1 cellular context compared by ENCODE assay signal in the genomic region with DNA sequence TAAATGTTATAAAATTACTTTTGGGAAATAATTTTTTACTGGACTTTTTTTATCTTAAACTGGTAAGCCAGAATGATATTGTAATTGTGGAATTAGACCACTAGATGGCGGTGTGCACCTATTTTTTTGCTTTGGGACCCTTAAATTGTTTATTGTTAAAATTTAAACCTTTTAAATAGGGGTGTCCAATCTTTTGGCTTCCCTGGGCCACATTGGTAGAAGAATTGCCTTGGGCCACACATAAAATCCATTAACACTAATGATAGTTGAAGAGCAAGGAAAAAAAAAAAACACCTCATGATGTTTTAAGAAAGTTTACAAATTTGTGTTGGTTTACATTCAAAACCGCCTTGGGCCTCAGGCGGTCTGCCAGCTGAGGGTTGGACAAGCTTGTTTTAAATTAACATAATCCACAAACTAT.
TF ChIP-seq lines count a peak whose summit lies in the region.

No MANE protein-coding gene starts in this region.

TF ChIP-seq in GM23338, 12 proteins besides CTCF, POLR2A, EP300 and RAD21 (continued from another document):
- TF ChIP-seq, protein P1, sequence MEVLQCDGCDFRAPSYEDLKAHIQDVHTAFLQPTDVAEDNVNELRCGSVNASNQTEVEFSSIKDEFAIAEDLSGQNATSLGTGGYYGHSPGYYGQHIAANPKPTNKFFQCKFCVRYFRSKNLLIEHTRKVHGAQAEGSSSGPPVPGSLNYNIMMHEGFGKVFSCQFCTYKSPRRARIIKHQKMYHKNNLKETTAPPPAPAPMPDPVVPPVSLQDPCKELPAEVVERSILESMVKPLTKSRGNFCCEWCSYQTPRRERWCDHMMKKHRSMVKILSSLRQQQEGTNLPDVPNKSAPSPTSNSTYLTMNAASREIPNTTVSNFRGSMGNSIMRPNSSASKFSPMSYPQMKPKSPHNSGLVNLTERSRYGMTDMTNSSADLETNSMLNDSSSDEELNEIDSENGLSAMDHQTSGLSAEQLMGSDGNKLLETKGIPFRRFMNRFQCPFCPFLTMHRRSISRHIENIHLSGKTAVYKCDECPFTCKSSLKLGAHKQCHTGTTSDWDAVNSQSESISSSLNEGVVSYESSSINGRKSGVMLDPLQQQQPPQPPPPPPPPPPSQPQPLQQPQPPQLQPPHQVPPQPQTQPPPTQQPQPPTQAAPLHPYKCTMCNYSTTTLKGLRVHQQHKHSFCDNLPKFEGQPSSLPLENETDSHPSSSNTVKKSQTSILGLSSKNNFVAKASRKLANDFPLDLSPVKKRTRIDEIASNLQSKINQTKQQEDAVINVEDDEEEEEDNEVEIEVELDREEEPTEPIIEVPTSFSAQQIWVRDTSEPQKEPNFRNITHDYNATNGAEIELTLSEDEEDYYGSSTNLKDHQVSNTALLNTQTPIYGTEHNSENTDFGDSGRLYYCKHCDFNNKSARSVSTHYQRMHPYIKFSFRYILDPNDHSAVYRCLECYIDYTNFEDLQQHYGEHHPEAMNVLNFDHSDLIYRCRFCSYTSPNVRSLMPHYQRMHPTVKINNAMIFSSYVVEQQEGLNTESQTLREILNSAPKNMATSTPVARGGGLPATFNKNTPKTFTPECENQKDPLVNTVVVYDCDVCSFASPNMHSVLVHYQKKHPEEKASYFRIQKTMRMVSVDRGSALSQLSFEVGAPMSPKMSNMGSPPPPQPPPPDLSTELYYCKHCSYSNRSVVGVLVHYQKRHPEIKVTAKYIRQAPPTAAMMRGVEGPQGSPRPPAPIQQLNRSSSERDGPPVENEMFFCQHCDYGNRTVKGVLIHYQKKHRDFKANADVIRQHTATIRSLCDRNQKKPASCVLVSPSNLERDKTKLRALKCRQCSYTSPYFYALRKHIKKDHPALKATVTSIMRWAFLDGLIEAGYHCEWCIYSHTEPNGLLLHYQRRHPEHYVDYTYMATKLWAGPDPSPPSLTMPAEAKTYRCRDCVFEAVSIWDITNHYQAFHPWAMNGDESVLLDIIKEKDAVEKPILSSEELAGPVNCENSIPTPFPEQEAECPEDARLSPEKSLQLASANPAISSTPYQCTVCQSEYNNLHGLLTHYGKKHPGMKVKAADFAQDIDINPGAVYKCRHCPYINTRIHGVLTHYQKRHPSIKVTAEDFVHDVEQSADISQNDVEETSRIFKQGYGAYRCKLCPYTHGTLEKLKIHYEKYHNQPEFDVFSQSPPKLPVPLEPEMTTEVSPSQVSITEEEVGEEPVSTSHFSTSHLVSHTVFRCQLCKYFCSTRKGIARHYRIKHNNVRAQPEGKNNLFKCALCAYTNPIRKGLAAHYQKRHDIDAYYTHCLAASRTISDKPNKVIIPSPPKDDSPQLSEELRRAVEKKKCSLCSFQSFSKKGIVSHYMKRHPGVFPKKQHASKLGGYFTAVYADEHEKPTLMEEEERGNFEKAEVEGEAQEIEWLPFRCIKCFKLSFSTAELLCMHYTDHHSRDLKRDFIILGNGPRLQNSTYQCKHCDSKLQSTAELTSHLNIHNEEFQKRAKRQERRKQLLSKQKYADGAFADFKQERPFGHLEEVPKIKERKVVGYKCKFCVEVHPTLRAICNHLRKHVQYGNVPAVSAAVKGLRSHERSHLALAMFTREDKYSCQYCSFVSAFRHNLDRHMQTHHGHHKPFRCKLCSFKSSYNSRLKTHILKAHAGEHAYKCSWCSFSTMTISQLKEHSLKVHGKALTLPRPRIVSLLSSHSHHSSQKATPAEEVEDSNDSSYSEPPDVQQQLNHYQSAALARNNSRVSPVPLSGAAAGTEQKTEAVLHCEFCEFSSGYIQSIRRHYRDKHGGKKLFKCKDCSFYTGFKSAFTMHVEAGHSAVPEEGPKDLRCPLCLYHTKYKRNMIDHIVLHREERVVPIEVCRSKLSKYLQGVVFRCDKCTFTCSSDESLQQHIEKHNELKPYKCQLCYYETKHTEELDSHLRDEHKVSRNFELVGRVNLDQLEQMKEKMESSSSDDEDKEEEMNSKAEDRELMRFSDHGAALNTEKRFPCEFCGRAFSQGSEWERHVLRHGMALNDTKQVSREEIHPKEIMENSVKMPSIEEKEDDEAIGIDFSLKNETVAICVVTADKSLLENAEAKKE (CRISPR knock-in tag; IDR thresholded peaks at IDR 0.05) = no peak
- TF ChIP-seq NANOG (IDR thresholded peaks at IDR 0.05; ENCODE audit: borderline replicate concordance) (no peak), POLR2AphosphoS5 (IDR thresholded peaks at IDR 0.05; ENCODE audit: low read depth) (no peak), ZNF114 (CRISPR knock-in tag; IDR thresholded peaks at IDR 0.05) (no peak), CREB1 (CRISPR knock-in tag; IDR thresholded peaks at IDR 0.05; ENCODE audit: low read depth) (no peak), ZNF331 (CRISPR knock-in tag; IDR thresholded peaks at IDR 0.05; ENCODE audit: low read depth) (no peak), STAT1 (IDR thresholded peaks at IDR 0.05; ENCODE audit: unreplicated experiment) (no peak), EZH2phosphoT487 (IDR thresholded peaks at IDR 0.05; ENCODE audit: unreplicated experiment) (no peak), JUNB (IDR thresholded peaks at IDR 0.05; ENCODE audit: unreplicated experiment) (no peak), EZH2 (IDR thresholded peaks at IDR 0.05; ENCODE audit: low read depth, unreplicated experiment) (no peak)
- TF ChIP-seq, protein P2, sequence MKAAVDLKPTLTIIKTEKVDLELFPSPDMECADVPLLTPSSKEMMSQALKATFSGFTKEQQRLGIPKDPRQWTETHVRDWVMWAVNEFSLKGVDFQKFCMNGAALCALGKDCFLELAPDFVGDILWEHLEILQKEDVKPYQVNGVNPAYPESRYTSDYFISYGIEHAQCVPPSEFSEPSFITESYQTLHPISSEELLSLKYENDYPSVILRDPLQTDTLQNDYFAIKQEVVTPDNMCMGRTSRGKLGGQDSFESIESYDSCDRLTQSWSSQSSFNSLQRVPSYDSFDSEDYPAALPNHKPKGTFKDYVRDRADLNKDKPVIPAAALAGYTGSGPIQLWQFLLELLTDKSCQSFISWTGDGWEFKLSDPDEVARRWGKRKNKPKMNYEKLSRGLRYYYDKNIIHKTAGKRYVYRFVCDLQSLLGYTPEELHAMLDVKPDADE (IDR thresholded peaks at IDR 0.05) = no peak
TF ChIP-seq in GM23338: peak in this region for 0.
